Comparison of ENCODE assay signal across 22 cellular contexts in the genomic region with DNA sequence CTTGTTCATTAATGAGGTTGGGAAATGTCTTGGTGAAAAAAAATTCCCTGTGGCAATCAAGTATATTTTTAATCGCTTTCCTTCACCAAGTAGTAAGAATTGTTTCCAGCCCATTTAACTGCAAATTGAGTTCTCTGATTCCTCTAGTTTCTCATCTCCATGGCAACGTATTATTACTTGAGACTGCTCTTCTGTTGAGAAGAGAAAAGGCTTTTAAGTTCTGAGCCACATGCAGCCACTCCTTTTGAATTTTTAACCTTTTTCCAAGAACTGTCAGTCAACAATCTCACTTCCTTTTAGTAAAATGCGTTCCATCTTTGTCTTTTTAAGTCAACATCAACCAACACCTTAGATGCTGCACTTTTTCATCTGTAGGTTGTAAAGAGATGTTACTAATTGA.
DNase-seq lines count a peak whose midpoint lies in the region; ATAC-seq and TF ChIP-seq lines count a peak whose summit lies in the region.
"Had no signal": no experiment of that assay in that cellular context is flagged by ENCODE, and none has a peak within 500 bp of the region (broad histone marks: within the 10 kb centered on the region; RNA-seq: fewer than 3 reads in every experiment).

No MANE protein-coding gene starts in this region.

- no peak for DNase-seq in activated naive CD4-positive, alpha-beta T cell treated with anti-CD3 and anti-CD28 coated beads, Interleukin-2, amount 10 ng/mL, durations not matched to agents 7 days and 5 days
- DNase-seq in activated naive CD4-positive, alpha-beta T cell (lab: John Stamatoyannopoulos, UW): no peak
- DNase-seq in activated CD8-positive, alpha-beta T cell treated with anti-CD3 and anti-CD28 coated beads, Interleukin-2, amount 10 ng/mL, durations not matched to agents 7 days and 5 days: no peak
- DNase-seq in iPS-NIHi11 (ENCODE audit: low spot score): peak; percentile 39
- peak; percentile 31 for DNase-seq in superior temporal gyrus (ENCODE audit: extremely low spot score)
- no peak for DNase-seq in cerebellum (ENCODE audit: low spot score)
- DNase-seq: activated CD4-positive, alpha-beta T cell treated with anti-CD3 and anti-CD28 coated beads for 4 hours; activated naive CD4-positive, alpha-beta T cell treated with Interleukin-2 at 50 U/mL for 16 hours; effector CD8-positive, alpha-beta T cell; heart right ventricle; mesenchymal stem cell; NCI-H1694 treated with DMSO at 0.1 percent for 48 hours; NCI-H510A; PC-9; stimulated activated naive CD8-positive, alpha-beta T cell treated with anti-CD3 and anti-CD28 coated beads, Interleukin-15, Interleukin-2, amounts not matched to agents 100 U/mL and 50 U/mL, for 24 hours; T1000; trophoblast cell had no signal

- peak overlapping the region; percentile 64 for H3K27ac Mint-ChIP-seq in activated naive CD4-positive, alpha-beta T cell treated with anti-CD3 and anti-CD28 coated beads, Interleukin-2, amount 10 ng/mL, durations not matched to agents 7 days and 5 days
- H3K27ac Mint-ChIP-seq in activated CD8-positive, alpha-beta T cell treated with anti-CD3 and anti-CD28 coated beads, Interleukin-2, amount 10 ng/mL, durations not matched to agents 7 days and 5 days: peak overlapping the region; percentile 59

- CTCF ChIA-PET in activated naive CD4-positive, alpha-beta T cell treated with anti-CD3 and anti-CD28 coated beads, Interleukin-2, amount 10 ng/mL, durations not matched to agents 7 days and 5 days (lab: Charles Lee): no interaction called here
- CTCF ChIA-PET in activated CD8-positive, alpha-beta T cell treated with anti-CD3 and anti-CD28 coated beads, Interleukin-2, amount 10 ng/mL, durations not matched to agents 7 days and 5 days (lab: Charles Lee): no interaction called here

- peaks cover 25% of the 10 kb centered on the region for H3K4me1 Mint-ChIP-seq in activated naive CD4-positive, alpha-beta T cell treated with anti-CD3 and anti-CD28 coated beads, Interleukin-2, amount 10 ng/mL, durations not matched to agents 7 days and 5 days
- peaks cover 24% of the 10 kb centered on the region for H3K4me1 Mint-ChIP-seq in activated CD8-positive, alpha-beta T cell treated with anti-CD3 and anti-CD28 coated beads, Interleukin-2, amount 10 ng/mL, durations not matched to agents 7 days and 5 days (ENCODE audit: low read depth)

- POLR2A ChIA-PET in activated CD8-positive, alpha-beta T cell treated with anti-CD3 and anti-CD28 coated beads, Interleukin-2, amount 10 ng/mL, durations not matched to agents 7 days and 5 days (lab: Charles Lee): no interaction called here

- no peaks in the 10 kb centered on the region for H3K27me3 Mint-ChIP-seq in activated naive CD4-positive, alpha-beta T cell treated with anti-CD3 and anti-CD28 coated beads, Interleukin-2, amount 10 ng/mL, durations not matched to agents 7 days and 5 days
- H3K27me3 Mint-ChIP-seq in activated CD8-positive, alpha-beta T cell treated with anti-CD3 and anti-CD28 coated beads, Interleukin-2, amount 10 ng/mL, durations not matched to agents 7 days and 5 days (ENCODE audit: low read depth): no peaks in the 10 kb centered on the region

- ATAC-seq in activated CD8-positive, alpha-beta T cell treated with anti-CD3 and anti-CD28 coated beads, Interleukin-2, amount 10 ng/mL, durations not matched to agents 7 days and 5 days: peak; percentile 80
- ATAC-seq in HG03280 (IDR thresholded peaks at IDR 0.05; ENCODE audit: unreplicated experiment) (no peak), SK-N-SH treated with all-trans-retinoic acid at 6 μM for 48 hours (no peak)
- ATAC-seq: A549; HCT116; heart right ventricle; stimulated activated naive CD8-positive, alpha-beta T cell treated with anti-CD3 and anti-CD28 coated beads, Interleukin-15, Interleukin-2, amounts not matched to agents 100 U/mL and 50 U/mL, for 24 hours had no signal

- H3K36me3 Mint-ChIP-seq in activated naive CD4-positive, alpha-beta T cell treated with anti-CD3 and anti-CD28 coated beads, Interleukin-2, amount 10 ng/mL, durations not matched to agents 7 days and 5 days: peaks cover 46% of the 10 kb centered on the region
- H3K36me3 Mint-ChIP-seq in activated CD8-positive, alpha-beta T cell treated with anti-CD3 and anti-CD28 coated beads, Interleukin-2, amount 10 ng/mL, durations not matched to agents 7 days and 5 days (ENCODE audit: low read depth): peaks cover 48% of the 10 kb centered on the region

- peaks cover 23% of the 10 kb centered on the region for H3K9me3 Mint-ChIP-seq in activated naive CD4-positive, alpha-beta T cell treated with anti-CD3 and anti-CD28 coated beads, Interleukin-2, amount 10 ng/mL, durations not matched to agents 7 days and 5 days
- H3K9me3 Mint-ChIP-seq in activated CD8-positive, alpha-beta T cell treated with anti-CD3 and anti-CD28 coated beads, Interleukin-2, amount 10 ng/mL, durations not matched to agents 7 days and 5 days (ENCODE audit: insufficient read depth): peaks cover 13% of the 10 kb centered on the region

- H3K4me3 Mint-ChIP-seq in activated naive CD4-positive, alpha-beta T cell treated with anti-CD3 and anti-CD28 coated beads, Interleukin-2, amount 10 ng/mL, durations not matched to agents 7 days and 5 days: peak overlapping the region; percentile 19
- H3K4me3 Mint-ChIP-seq in activated CD8-positive, alpha-beta T cell treated with anti-CD3 and anti-CD28 coated beads, Interleukin-2, amount 10 ng/mL, durations not matched to agents 7 days and 5 days: peak overlapping the region; percentile 16
- H3K4me3 Mint-ChIP-seq: nephron had no signal

TF ChIP-seq in SK-N-SH treated with all-trans-retinoic acid at 6 μM for 48 hours, 23 proteins besides CTCF, POLR2A, EP300 and RAD21:
- TF ChIP-seq ISL1 (CRISPR knock-in tag; IDR thresholded peaks at IDR 0.05) (no peak), CSDC2 (CRISPR knock-in tag; IDR thresholded peaks at IDR 0.05) (no peak), ESRRG (CRISPR knock-in tag; IDR thresholded peaks at IDR 0.05) (no peak), TOX (CRISPR knock-in tag; IDR thresholded peaks at IDR 0.05; ENCODE audit: borderline replicate concordance) (no peak), ZNF565 (CRISPR knock-in tag; conservative IDR thresholded peaks at IDR 0.05; ENCODE audit: low read depth) (no peak), SNAI2 (CRISPR knock-in tag; IDR thresholded peaks at IDR 0.05) (no peak), ZNF70 (CRISPR knock-in tag; IDR thresholded peaks at IDR 0.05) (no peak), ARNTL (CRISPR knock-in tag; IDR thresholded peaks at IDR 0.05; ENCODE audit: borderline replicate concordance, low read depth) (no peak), OSR1 (CRISPR knock-in tag; IDR thresholded peaks at IDR 0.05) (no peak)

Comparison
In these comparisons a context has a peak if more than half of its experiments do, and no peak if none do; other contexts are left out.
1. DNase-seq: peak in iPS-NIHi11 (single experiment) and superior temporal gyrus (single experiment); none in activated naive CD4-positive, alpha-beta T cell treated with anti-CD3 and anti-CD28 coated beads, Interleukin-2, amount 10 ng/mL, durations not matched to agents 7 days and 5 days (single experiment), activated naive CD4-positive, alpha-beta T cell (0 of 4), activated CD8-positive, alpha-beta T cell treated with anti-CD3 and anti-CD28 coated beads, Interleukin-2, amount 10 ng/mL, durations not matched to agents 7 days and 5 days (single experiment) and cerebellum (single experiment).